ENCODE assay signal across 17 cellular contexts in genomic region chr5:109192027-109192426, GRCh38.
"Had no signal": no experiment of that assay in that cellular context is flagged by ENCODE, and none has a peak within 500 bp of the region (broad histone marks: within the 10 kb centered on the region; RNA-seq: fewer than 3 reads in every experiment).

No MANE protein-coding gene starts in this region.

- H3K4me3 ChIP-seq: gastrocnemius medialis, pancreas, spleen had no signal

- H3K4me3 Mint-ChIP-seq: activated CD4-positive, alpha-beta memory T cell treated with anti-CD3 and anti-CD28 coated beads, Interleukin-2, amount 10 ng/mL, durations not matched to agents 7 days and 5 days; activated naive CD8-positive, alpha-beta T cell treated with anti-CD3 and anti-CD28 coated beads, Interleukin-2, amount 10 ng/mL, durations not matched to agents 7 days and 5 days; activated T-cell treated with anti-CD3 and anti-CD28 coated beads, Interleukin-2, amount 50 U/mL, for 24 hours; endodermal cell; immature natural killer cell; memory B cell; naive thymus-derived CD8-positive, alpha-beta T cell; stimulated activated memory B cell treated with anti-CD40 and anti-IgM and Interleukin-4, amounts not matched to agents 10 μg/mL and 1 μg/mL and 100 μg/mL, for 72 hours had no signal

- H3K27ac Mint-ChIP-seq: activated naive CD8-positive, alpha-beta T cell treated with anti-CD3 and anti-CD28 coated beads, Interleukin-2, amount 10 ng/mL, durations not matched to agents 7 days and 5 days; activated T-cell treated with anti-CD3 and anti-CD28 coated beads, Interleukin-2, amount 50 U/mL, for 24 hours; activated T-helper 2 cell treated with anti-CD3 and anti-CD28 coated beads, Interferon-gamma antibody, Interleukin-2, Interleukin-4, amounts not matched to agents 10 μg/mL and 5 μg/mL and 100 μg/mL, durations not matched to agents 14 hours and 24 hours and 36 hours; memory B cell; naive thymus-derived CD8-positive, alpha-beta T cell; stimulated activated memory B cell treated with anti-CD40 and anti-IgM and Interleukin-4, amounts not matched to agents 10 μg/mL and 1 μg/mL and 100 μg/mL, for 72 hours had no signal

- H3K36me3 ChIP-seq: pancreas had no signal

- H3K27ac ChIP-seq: gastrocnemius medialis, pancreas, spleen, VCaP had no signal

- H3K27me3 ChIP-seq: gastrocnemius medialis, pancreas, spleen had no signal

- H3K9me3 ChIP-seq: gastrocnemius medialis, pancreas, spleen had no signal

- H3K27me3 Mint-ChIP-seq: activated CD4-positive, alpha-beta memory T cell treated with anti-CD3 and anti-CD28 coated beads, Interleukin-2, amount 10 ng/mL, durations not matched to agents 7 days and 5 days; activated naive CD8-positive, alpha-beta T cell treated with anti-CD3 and anti-CD28 coated beads, Interleukin-2, amount 10 ng/mL, durations not matched to agents 7 days and 5 days; activated T-cell treated with anti-CD3 and anti-CD28 coated beads, Interleukin-2, amount 50 U/mL, for 24 hours; memory B cell; naive thymus-derived CD8-positive, alpha-beta T cell; stimulated activated memory B cell treated with anti-CD40 and anti-IgM and Interleukin-4, amounts not matched to agents 10 μg/mL and 1 μg/mL and 100 μg/mL, for 72 hours had no signal

- H3K4me1 Mint-ChIP-seq: memory B cell; stimulated activated memory B cell treated with anti-CD40 and anti-IgM and Interleukin-4, amounts not matched to agents 10 μg/mL and 1 μg/mL and 100 μg/mL, for 72 hours had no signal

- H3K9me3 Mint-ChIP-seq: activated CD4-positive, alpha-beta memory T cell treated with anti-CD3 and anti-CD28 coated beads, Interleukin-2, amount 10 ng/mL, durations not matched to agents 7 days and 5 days; activated naive CD8-positive, alpha-beta T cell treated with anti-CD3 and anti-CD28 coated beads, Interleukin-2, amount 10 ng/mL, durations not matched to agents 7 days and 5 days; activated T-cell treated with anti-CD3 and anti-CD28 coated beads, Interleukin-2, amount 50 U/mL, for 24 hours; activated T-helper 2 cell treated with anti-CD3 and anti-CD28 coated beads, Interferon-gamma antibody, Interleukin-2, Interleukin-4, amounts not matched to agents 10 μg/mL and 5 μg/mL and 100 μg/mL, durations not matched to agents 14 hours and 24 hours and 36 hours; endodermal cell; immature natural killer cell; memory B cell; naive thymus-derived CD8-positive, alpha-beta T cell; stimulated activated memory B cell treated with anti-CD40 and anti-IgM and Interleukin-4, amounts not matched to agents 10 μg/mL and 1 μg/mL and 100 μg/mL, for 72 hours had no signal

- H3K4me1 ChIP-seq: gastrocnemius medialis, pancreas had no signal

- DNase-seq: activated naive CD4-positive, alpha-beta T cell treated with Interleukin-2 at 50 U/mL for 16 hours; activated naive CD8-positive, alpha-beta T cell treated with anti-CD3 and anti-CD28 coated beads, Interleukin-2, amount 10 ng/mL, durations not matched to agents 7 days and 5 days; activated T-cell treated with anti-CD3 and anti-CD28 coated beads, Interleukin-2, amount 50 U/mL, for 24 hours; caudate nucleus; endodermal cell; gastrocnemius medialis; immature natural killer cell; kidney glomerular epithelial cell; naive thymus-derived CD8-positive, alpha-beta T cell; pancreas; spleen; stimulated activated CD4-positive, alpha-beta T cell treated with anti-CD3 and anti-CD28 coated beads, Interleukin-4, amount 100 ng/mL, for 4 hours had no signal

- ATAC-seq: gastrocnemius medialis; naive thymus-derived CD8-positive, alpha-beta T cell; stimulated activated memory B cell treated with anti-CD40 and anti-IgM and Interleukin-4, amounts not matched to agents 10 μg/mL and 1 μg/mL and 100 μg/mL, for 72 hours had no signal
